ENCODE assay signal across 1 cellular context in the genomic region with DNA sequence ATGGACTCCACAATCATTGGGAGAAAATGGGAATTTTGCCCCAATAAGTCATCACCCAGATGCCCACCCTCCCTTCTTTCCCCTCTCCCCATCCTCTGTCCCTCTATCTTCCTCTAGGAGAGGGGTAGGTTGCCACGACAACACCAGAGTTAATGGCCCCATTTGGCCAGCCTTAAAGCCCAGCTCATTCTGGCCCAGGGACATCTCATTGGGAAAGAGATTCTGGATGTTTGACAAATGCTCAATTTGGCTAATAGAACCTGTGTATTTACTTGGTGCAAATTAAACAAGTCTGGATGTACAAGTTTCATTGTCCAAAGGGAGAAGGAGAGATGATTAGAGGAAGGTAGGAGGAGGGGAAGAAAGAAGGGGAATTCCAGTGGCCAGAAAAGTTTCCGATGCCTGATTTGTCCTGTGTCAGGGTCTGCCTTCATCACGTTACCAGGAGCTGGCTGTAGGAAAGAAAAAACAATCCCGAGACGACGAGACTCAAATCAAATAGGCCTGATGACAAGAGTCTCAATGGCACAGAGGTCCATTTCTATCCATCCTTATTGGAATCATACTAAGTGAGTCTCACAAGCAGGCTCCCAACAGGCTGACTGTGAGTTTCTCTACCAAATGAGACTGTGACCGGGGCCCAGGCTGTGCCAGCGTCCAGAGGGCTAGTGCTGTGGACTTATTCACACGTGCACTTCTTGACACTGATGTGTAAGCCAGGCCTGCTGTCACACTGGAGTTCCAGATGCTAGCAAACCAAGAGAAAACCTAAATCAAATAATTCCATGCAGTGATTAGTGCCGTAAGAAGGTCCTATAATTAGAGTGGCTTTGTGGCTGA.
TF ChIP-seq lines count a peak whose summit lies in the region.

No MANE protein-coding gene starts in this region.

TF ChIP-seq in WTC11, 78 proteins besides CTCF, POLR2A, EP300 and RAD21 (continued from another document):
- TF ChIP-seq, protein P1, sequence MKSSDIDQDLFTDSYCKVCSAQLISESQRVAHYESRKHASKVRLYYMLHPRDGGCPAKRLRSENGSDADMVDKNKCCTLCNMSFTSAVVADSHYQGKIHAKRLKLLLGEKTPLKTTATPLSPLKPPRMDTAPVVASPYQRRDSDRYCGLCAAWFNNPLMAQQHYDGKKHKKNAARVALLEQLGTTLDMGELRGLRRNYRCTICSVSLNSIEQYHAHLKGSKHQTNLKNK (CRISPR knock-in tag; IDR thresholded peaks at IDR 0.05) = no peak
- TF ChIP-seq NFE2L1 (CRISPR knock-in tag; IDR thresholded peaks at IDR 0.05) = no peak
- TF ChIP-seq IRF2 (CRISPR knock-in tag; IDR thresholded peaks at IDR 0.05; ENCODE audit: borderline replicate concordance, low read depth) = no peak
- TF ChIP-seq, protein P2, sequence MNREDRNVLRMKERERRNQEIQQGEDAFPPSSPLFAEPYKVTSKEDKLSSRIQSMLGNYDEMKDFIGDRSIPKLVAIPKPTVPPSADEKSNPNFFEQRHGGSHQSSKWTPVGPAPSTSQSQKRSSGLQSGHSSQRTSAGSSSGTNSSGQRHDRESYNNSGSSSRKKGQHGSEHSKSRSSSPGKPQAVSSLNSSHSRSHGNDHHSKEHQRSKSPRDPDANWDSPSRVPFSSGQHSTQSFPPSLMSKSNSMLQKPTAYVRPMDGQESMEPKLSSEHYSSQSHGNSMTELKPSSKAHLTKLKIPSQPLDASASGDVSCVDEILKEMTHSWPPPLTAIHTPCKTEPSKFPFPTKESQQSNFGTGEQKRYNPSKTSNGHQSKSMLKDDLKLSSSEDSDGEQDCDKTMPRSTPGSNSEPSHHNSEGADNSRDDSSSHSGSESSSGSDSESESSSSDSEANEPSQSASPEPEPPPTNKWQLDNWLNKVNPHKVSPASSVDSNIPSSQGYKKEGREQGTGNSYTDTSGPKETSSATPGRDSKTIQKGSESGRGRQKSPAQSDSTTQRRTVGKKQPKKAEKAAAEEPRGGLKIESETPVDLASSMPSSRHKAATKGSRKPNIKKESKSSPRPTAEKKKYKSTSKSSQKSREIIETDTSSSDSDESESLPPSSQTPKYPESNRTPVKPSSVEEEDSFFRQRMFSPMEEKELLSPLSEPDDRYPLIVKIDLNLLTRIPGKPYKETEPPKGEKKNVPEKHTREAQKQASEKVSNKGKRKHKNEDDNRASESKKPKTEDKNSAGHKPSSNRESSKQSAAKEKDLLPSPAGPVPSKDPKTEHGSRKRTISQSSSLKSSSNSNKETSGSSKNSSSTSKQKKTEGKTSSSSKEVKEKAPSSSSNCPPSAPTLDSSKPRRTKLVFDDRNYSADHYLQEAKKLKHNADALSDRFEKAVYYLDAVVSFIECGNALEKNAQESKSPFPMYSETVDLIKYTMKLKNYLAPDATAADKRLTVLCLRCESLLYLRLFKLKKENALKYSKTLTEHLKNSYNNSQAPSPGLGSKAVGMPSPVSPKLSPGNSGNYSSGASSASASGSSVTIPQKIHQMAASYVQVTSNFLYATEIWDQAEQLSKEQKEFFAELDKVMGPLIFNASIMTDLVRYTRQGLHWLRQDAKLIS (CRISPR knock-in tag; IDR thresholded peaks at IDR 0.05; ENCODE audit: borderline replicate concordance) = no peak
- TF ChIP-seq ZNF232 (CRISPR knock-in tag; IDR thresholded peaks at IDR 0.05) = no peak
- TF ChIP-seq, protein P3, sequence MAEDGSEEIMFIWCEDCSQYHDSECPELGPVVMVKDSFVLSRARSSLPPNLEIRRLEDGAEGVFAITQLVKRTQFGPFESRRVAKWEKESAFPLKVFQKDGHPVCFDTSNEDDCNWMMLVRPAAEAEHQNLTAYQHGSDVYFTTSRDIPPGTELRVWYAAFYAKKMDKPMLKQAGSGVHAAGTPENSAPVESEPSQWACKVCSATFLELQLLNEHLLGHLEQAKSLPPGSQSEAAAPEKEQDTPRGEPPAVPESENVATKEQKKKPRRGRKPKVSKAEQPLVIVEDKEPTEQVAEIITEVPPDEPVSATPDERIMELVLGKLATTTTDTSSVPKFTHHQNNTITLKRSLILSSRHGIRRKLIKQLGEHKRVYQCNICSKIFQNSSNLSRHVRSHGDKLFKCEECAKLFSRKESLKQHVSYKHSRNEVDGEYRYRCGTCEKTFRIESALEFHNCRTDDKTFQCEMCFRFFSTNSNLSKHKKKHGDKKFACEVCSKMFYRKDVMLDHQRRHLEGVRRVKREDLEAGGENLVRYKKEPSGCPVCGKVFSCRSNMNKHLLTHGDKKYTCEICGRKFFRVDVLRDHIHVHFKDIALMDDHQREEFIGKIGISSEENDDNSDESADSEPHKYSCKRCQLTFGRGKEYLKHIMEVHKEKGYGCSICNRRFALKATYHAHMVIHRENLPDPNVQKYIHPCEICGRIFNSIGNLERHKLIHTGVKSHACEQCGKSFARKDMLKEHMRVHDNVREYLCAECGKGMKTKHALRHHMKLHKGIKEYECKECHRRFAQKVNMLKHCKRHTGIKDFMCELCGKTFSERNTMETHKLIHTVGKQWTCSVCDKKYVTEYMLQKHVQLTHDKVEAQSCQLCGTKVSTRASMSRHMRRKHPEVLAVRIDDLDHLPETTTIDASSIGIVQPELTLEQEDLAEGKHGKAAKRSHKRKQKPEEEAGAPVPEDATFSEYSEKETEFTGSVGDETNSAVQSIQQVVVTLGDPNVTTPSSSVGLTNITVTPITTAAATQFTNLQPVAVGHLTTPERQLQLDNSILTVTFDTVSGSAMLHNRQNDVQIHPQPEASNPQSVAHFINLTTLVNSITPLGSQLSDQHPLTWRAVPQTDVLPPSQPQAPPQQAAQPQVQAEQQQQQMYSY (CRISPR knock-in tag; IDR thresholded peaks at IDR 0.05) = no peak
- no peak for TF ChIP-seq ZNF671 (CRISPR knock-in tag; IDR thresholded peaks at IDR 0.05)
- TF ChIP-seq, protein P4, sequence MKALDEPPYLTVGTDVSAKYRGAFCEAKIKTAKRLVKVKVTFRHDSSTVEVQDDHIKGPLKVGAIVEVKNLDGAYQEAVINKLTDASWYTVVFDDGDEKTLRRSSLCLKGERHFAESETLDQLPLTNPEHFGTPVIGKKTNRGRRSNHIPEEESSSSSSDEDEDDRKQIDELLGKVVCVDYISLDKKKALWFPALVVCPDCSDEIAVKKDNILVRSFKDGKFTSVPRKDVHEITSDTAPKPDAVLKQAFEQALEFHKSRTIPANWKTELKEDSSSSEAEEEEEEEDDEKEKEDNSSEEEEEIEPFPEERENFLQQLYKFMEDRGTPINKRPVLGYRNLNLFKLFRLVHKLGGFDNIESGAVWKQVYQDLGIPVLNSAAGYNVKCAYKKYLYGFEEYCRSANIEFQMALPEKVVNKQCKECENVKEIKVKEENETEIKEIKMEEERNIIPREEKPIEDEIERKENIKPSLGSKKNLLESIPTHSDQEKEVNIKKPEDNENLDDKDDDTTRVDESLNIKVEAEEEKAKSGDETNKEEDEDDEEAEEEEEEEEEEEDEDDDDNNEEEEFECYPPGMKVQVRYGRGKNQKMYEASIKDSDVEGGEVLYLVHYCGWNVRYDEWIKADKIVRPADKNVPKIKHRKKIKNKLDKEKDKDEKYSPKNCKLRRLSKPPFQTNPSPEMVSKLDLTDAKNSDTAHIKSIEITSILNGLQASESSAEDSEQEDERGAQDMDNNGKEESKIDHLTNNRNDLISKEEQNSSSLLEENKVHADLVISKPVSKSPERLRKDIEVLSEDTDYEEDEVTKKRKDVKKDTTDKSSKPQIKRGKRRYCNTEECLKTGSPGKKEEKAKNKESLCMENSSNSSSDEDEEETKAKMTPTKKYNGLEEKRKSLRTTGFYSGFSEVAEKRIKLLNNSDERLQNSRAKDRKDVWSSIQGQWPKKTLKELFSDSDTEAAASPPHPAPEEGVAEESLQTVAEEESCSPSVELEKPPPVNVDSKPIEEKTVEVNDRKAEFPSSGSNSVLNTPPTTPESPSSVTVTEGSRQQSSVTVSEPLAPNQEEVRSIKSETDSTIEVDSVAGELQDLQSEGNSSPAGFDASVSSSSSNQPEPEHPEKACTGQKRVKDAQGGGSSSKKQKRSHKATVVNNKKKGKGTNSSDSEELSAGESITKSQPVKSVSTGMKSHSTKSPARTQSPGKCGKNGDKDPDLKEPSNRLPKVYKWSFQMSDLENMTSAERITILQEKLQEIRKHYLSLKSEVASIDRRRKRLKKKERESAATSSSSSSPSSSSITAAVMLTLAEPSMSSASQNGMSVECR (CRISPR knock-in tag; IDR thresholded peaks at IDR 0.05; ENCODE audit: borderline replicate concordance) = no peak
- TF ChIP-seq, protein P5, sequence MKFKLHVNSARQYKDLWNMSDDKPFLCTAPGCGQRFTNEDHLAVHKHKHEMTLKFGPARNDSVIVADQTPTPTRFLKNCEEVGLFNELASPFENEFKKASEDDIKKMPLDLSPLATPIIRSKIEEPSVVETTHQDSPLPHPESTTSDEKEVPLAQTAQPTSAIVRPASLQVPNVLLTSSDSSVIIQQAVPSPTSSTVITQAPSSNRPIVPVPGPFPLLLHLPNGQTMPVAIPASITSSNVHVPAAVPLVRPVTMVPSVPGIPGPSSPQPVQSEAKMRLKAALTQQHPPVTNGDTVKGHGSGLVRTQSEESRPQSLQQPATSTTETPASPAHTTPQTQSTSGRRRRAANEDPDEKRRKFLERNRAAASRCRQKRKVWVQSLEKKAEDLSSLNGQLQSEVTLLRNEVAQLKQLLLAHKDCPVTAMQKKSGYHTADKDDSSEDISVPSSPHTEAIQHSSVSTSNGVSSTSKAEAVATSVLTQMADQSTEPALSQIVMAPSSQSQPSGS (CRISPR knock-in tag; IDR thresholded peaks at IDR 0.05; ENCODE audit: borderline replicate concordance, low read depth) = no peak
TF ChIP-seq in WTC11: peak in this region for 0.
